21 cellular contexts compared by ENCODE assay signal in the genomic region with DNA sequence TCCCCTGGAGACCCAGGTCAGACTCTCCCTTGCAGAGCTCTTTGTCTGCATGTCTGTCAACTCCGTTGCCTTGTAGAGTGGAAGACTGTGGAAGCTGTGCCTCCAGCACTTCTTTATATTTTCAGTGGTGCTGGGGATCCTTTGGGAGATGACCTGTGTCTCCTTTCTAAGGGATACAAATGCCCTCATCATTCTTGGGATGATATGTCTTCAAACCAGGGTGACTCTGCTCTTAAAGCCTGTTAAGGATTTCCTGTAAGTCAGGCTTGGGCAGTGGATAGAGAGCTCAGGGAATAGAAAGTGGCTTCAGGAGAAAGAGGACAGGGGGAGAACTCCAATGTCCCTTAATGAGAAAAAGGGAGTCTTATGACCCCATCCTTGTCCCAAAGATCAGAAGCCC. TPM values are rescaled to one million over a fixed set of nuclear protein-coding genes. Genes with fewer than 3 reads are reported as not detected.
DNase-seq lines count a peak whose midpoint lies in the region; ATAC-seq and TF ChIP-seq lines count a peak whose summit lies in the region.
"Had no signal": no experiment of that assay in that cellular context is flagged by ENCODE, and none has a peak within 500 bp of the region (broad histone marks: within the 10 kb centered on the region; RNA-seq: fewer than 3 reads in every experiment).

No MANE protein-coding gene starts in this region.

- H3K79me2 ChIP-seq in trophoblast cell (ENCODE audit: control insufficient read depth, insufficient read depth, low read length, poor library complexity), result peaks cover 4% of the 10 kb centered on the region
- H3K79me2 ChIP-seq in osteoblast (ENCODE audit: insufficient read depth, low read length), result no peaks in the 10 kb centered on the region

- BruUV-seq in A673 (replicated peaks; lab: Mats Ljungman, UMichigan), result no TSS peak

- no CpG with 5 or more reads among the region's 1 CpG for WGBS in trophoblast cell (ENCODE audit: extremely low coverage, insufficient coverage, insufficient read length)

- H3K27me3 ChIP-seq in A673 (replicated peaks; ENCODE audit: insufficient read depth, low read depth, low read length, poor library complexity) (no peaks in the 10 kb centered on the region), trophoblast cell (ENCODE audit: insufficient read depth, low read length) (peaks cover 3% of the 10 kb centered on the region), osteoblast (ENCODE audit: insufficient read depth, low read length) (peaks cover 85% of the 10 kb centered on the region)
- H3K27me3 ChIP-seq: ascending aorta had no signal

- H3K27ac ChIP-seq in A673 (ENCODE audit: low read depth, low read length, poor library complexity, severe bottlenecking) (peak overlapping the region; percentile 40), trophoblast cell (ENCODE audit: low read depth, low read length) (no peak overlapping the region), osteoblast (ENCODE audit: low read depth, low read length) (no peak overlapping the region)
- H3K27ac ChIP-seq: epithelial cell of prostate, pancreas had no signal

- H2AFZ ChIP-seq in trophoblast cell (ENCODE audit: insufficient read depth, low read length, poor library complexity) (no peak overlapping the region), osteoblast (ENCODE audit: low read length) (no peak overlapping the region)
- H2AFZ ChIP-seq: GM23338 had no signal

- H3K4me1 ChIP-seq in A673 (ENCODE audit: insufficient read depth, low read length, poor library complexity, severe bottlenecking) (peaks cover 61% of the 10 kb centered on the region), trophoblast cell (ENCODE audit: control insufficient read depth in 1 of 2, insufficient read depth in 2 of 2, low read length in 2 of 2) (peaks cover 28 to 47% of the 10 kb centered on the region in 2 experiments), osteoblast (ENCODE audit: insufficient read depth, low read length) (peaks cover 11% of the 10 kb centered on the region)

- H3K18ac ChIP-seq in trophoblast cell (ENCODE audit: low read length), result no peak overlapping the region

- no peak overlapping the region for H4K12ac ChIP-seq in trophoblast cell (ENCODE audit: low read depth, low read length)

- H3K14ac ChIP-seq in trophoblast cell (ENCODE audit: low read length), result no peak overlapping the region

- CTCF ChIA-PET in A673 (lab: Charles Lee), result interaction anchor here (0.9 kb wide), 1 partner anchor 326 kb away, joined by 3 read pairs; no protein-coding TSS in a partner anchor

- H3K4ac ChIP-seq in trophoblast cell (ENCODE audit: low read depth, low read length), result no peak overlapping the region

- no peaks in the 10 kb centered on the region for H4K20me1 ChIP-seq in osteoblast (ENCODE audit: insufficient read depth, low read length)

- intact Hi-C loops in A673 (cut with micrococcal nuclease; ENCODE audit: unreplicated experiment), result no loop called here

- no peak overlapping the region for H2AK5ac ChIP-seq in trophoblast cell (ENCODE audit: low read length)

- H3K23ac ChIP-seq in trophoblast cell (ENCODE audit: low read length), result no peak overlapping the region

- H2BK120ac ChIP-seq in trophoblast cell (ENCODE audit: insufficient read depth, low read length, poor library complexity), result peak overlapping the region; percentile 54

- H2BK12ac ChIP-seq in trophoblast cell (ENCODE audit: low read length), result peak overlapping the region; percentile 40

- H3K4me3 ChIP-seq in A673 (ENCODE audit: low read depth, low read length, poor library complexity, severe bottlenecking) (no peak overlapping the region), fibroblast of villous mesenchyme (ENCODE audit: low read depth, low read length) (peak overlapping the region; percentile 62), trophoblast cell (ENCODE audit: low read depth, low read length) (no peak overlapping the region), osteoblast (ENCODE audit: insufficient read depth, low read length) (no peak overlapping the region), foreskin fibroblast (ENCODE audit: low read depth in 1 of 2, low read length in 2 of 2) (no peak overlapping the region)
- H3K4me3 ChIP-seq: ascending aorta, GM23338, pancreas, tibial nerve had no signal

- no peak for ATAC-seq in GM19467 (IDR thresholded peaks at IDR 0.05; ENCODE audit: unreplicated experiment)
- ATAC-seq: CD8-positive, alpha-beta T cell; GM23338; pancreas; Right ventricle myocardium inferior had no signal

- H2BK5ac ChIP-seq in trophoblast cell (ENCODE audit: low read depth, low read length, poor library complexity), result no peak overlapping the region

- H4K8ac ChIP-seq in trophoblast cell (ENCODE audit: low read depth, low read length), result no peak overlapping the region

- H3K79me1 ChIP-seq in trophoblast cell (ENCODE audit: low read length), result peaks cover 10% of the 10 kb centered on the region

- H3K9me3 ChIP-seq in A673 (ENCODE audit: low read depth, low read length, poor library complexity, severe bottlenecking) (no peaks in the 10 kb centered on the region), trophoblast cell (ENCODE audit: insufficient read depth, low read depth, low read length) (no peaks in the 10 kb centered on the region), osteoblast (ENCODE audit: low read depth, low read length) (no peaks in the 10 kb centered on the region)
- H3K9me3 ChIP-seq: ascending aorta, pancreas, tibial nerve had no signal

- H3K4me2 ChIP-seq in trophoblast cell (ENCODE audit: low read length), result peak overlapping the region; percentile 62
- H3K4me2 ChIP-seq in osteoblast (ENCODE audit: insufficient read depth, low read length), result no peak overlapping the region

- DNase-seq in A673 (ENCODE audit: low spot score) (no peak), NCI-H345 (lab: John Stamatoyannopoulos, UW) (peak; percentile 53), fibroblast of villous mesenchyme (ENCODE audit: low read depth) (no peak), trophoblast cell (peak in 1 of 2 donors; percentile 27), osteoblast (ENCODE audit: insufficient read length, low spot score, missing footprints) (no peak), foreskin fibroblast (no peak)
- no peak for DNase-seq in activated effector memory CD4-positive, alpha-beta T cell treated with anti-CD3 and anti-CD28 coated beads, Interleukin-2, amount 50 U/mL, for 16 hours
- DNase-seq: activated gamma-delta T cell treated with Interleukin-2 at 50 U/mL for 16 hours; CD8-positive, alpha-beta T cell; head of caudate nucleus; islet precursor cell; NCI-H1436 treated with DMSO at 0.1 percent for 48 hours; NCI-H446; pancreas; small intestine had no signal

- POLR2A ChIA-PET in A673 (lab: Charles Lee; ENCODE audit: low non-redundant PET), result no interaction called here

- H3K9ac ChIP-seq in trophoblast cell (ENCODE audit: low read length), result no peak overlapping the region

- peaks cover 4% of the 10 kb centered on the region for H3K36me3 ChIP-seq in A673 (ENCODE audit: insufficient read depth, low read length, poor library complexity, severe bottlenecking)
- no peaks in the 10 kb centered on the region for H3K36me3 ChIP-seq in trophoblast cell (ENCODE audit: control insufficient read depth in 1 of 2, insufficient read depth in 2 of 2, low read length in 2 of 2)
- H3K36me3 ChIP-seq in osteoblast (ENCODE audit: insufficient read depth, low read length), result no peaks in the 10 kb centered on the region
- H3K36me3 ChIP-seq: ascending aorta, pancreas, tibial nerve had no signal

- no peak for TF ChIP-seq CTCF in A673 (conservative IDR thresholded peaks at IDR 0.05; ENCODE audit: low read depth, low read length)
- no peak for TF ChIP-seq CTCF in fibroblast of villous mesenchyme (IDR thresholded peaks at IDR 0.05; ENCODE audit: insufficient read depth, low read depth, low read length)
- no peak for TF ChIP-seq CTCF in osteoblast (IDR thresholded peaks at IDR 0.05; ENCODE audit: extremely low read depth, low read depth, low read length)
- no peak for TF ChIP-seq CTCF in foreskin fibroblast (IDR thresholded peaks at IDR 0.05; ENCODE audit: low read depth, low read length)

- no peak overlapping the region for H4K91ac ChIP-seq in trophoblast cell (ENCODE audit: low read depth, low read length)

RNA-seq across cellular contexts. Expression of a gene that starts 1.5 kb away (rescaled TPM):
- total RNA-seq in A673 (2021) (40.7 and 46.1 TPM in 2 replicates), fibroblast of villous mesenchyme (4.3 and 7.1 TPM in 2 replicates), osteoblast (1.5 and 1.8 TPM in 2 replicates)
- 8.1 and 10.4 TPM in 2 replicates for polyA plus RNA-seq in trophoblast cell (2013)
- polyA plus RNA-seq: GM23338 had no signal

RNA-seq across cellular contexts. Expression of a gene that starts 5.1 kb away (rescaled TPM):
- 5.9 and 6.4 TPM in 2 replicates for total RNA-seq in A673 (2021)
- 0.32 and 0.43 TPM in 2 replicates for total RNA-seq in fibroblast of villous mesenchyme
- polyA plus RNA-seq in trophoblast cell (2013), result 3.2 and 3.5 TPM in 2 replicates
- total RNA-seq in osteoblast, result not detected in 2 replicates
- total RNA-seq: CD8-positive, alpha-beta T cell; GM23338; Right ventricle myocardium inferior had no signal
- polyA plus RNA-seq: GM23338 had no signal

RNA-seq across cellular contexts. Expression of a gene that starts 10.4 kb away (rescaled TPM):
- 9.7 and 11.9 TPM in 2 replicates for total RNA-seq in A673 (2021)
- total RNA-seq in fibroblast of villous mesenchyme, result 1.7 and 1.9 TPM in 2 replicates
- 5.5 and 6.2 TPM in 2 replicates for polyA plus RNA-seq in trophoblast cell (2013)
- total RNA-seq in osteoblast, result 0.29 and 0.36 TPM in 2 replicates
- total RNA-seq: GM23338 had no signal
- polyA plus RNA-seq: GM23338 had no signal

RNA-seq across cellular contexts. Expression of a gene that starts 16.3 kb away (rescaled TPM):
- total RNA-seq in A673 (2021) (19.8 and 27.6 TPM in 2 replicates), fibroblast of villous mesenchyme (1.3 and 1.6 TPM in 2 replicates), osteoblast (0.59 and 0.72 TPM in 2 replicates)
- 10.6 and 10.9 TPM in 2 replicates for polyA plus RNA-seq in trophoblast cell (2013)
- total RNA-seq: GM23338 had no signal
- polyA plus RNA-seq: GM23338 had no signal

RNA-seq across cellular contexts. Expression of a gene that starts 22.3 kb away (rescaled TPM):
- total RNA-seq in A673 (2021), result 32.2 and 37.9 TPM in 2 replicates
- 1.7 and 2.6 TPM in 2 replicates for total RNA-seq in fibroblast of villous mesenchyme
- polyA plus RNA-seq in trophoblast cell (2013), result 9.6 and 9.8 TPM in 2 replicates
- total RNA-seq in osteoblast, result 0.36 TPM in 1 of 2 replicates, not detected in the other
- total RNA-seq: GM23338 had no signal
- polyA plus RNA-seq: GM23338 had no signal
